Comparison of ENCODE assay signal across 8 cellular contexts in the genomic region with DNA sequence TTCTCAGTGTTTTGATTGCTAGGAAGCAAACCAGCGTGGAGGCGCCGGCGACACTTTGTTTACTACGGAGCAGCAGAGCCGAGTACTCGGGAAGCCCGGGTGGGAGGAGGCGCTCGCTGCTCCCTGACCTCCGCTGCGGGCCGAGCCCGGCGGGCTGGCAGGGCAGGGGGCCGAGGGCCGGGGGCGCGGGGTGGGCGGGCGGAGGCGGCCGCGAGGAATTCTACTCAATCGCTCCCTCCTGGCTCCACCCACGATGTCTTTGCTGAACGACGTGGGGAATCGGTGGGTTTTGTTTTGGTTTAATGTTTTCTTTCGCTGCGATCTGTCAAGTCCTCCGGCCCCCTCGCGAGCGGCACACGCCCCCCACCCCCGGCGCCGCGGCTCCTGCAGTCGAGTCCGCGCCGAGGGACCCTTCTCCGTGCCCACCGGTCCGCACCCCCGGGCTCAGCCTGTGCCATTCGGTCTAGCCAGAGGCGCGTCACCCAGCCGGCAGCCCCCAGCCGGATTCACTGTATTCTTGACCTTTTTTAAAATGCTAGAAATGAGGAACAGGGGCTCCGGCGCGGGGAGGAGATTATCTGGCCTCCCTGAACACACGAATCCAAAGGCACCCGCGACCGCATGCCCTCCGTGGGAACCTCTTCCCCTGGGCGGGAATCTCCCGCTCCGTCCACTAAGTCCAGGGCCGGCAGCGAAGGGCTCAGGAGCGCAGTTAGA. TPM values are rescaled to one million over a fixed set of nuclear protein-coding genes. Genes with fewer than 3 reads are reported as not detected.
DNase-seq lines count a peak whose midpoint lies in the region; ATAC-seq and TF ChIP-seq lines count a peak whose summit lies in the region.

No MANE protein-coding gene starts in this region.

- ATAC-seq in GM21717 (IDR thresholded peaks at IDR 0.05; ENCODE audit: unreplicated experiment), result peak; percentile 18

- H3K4me1 Mint-ChIP-seq in activated naive CD8-positive, alpha-beta T cell treated with anti-CD3 and anti-CD28 coated beads for 36 hours, result peaks cover 33% of the 10 kb centered on the region

- H3K27ac ChIP-seq in left ventricle myocardium inferior (replicated peaks), result peak overlapping the region; percentile 99

- no peaks in the 10 kb centered on the region for H3K27me3 ChIP-seq in left ventricle myocardium inferior (ENCODE audit: low read depth)

- DNase-seq in DMS53 (lab: John Stamatoyannopoulos, UW) (peak; percentile 78), NOMO-1 (lab: John Stamatoyannopoulos, UW; ENCODE audit: unreplicated experiment in 2 of 2) (peak; percentile 62 to 64), left ventricle myocardium inferior (peak; percentile 36), posterior cingulate gyrus (peak in 8 of 10 donors; percentile 7 to 90 (median 58)), mesenteric fat pad (ENCODE audit: low spot score) (no peak), cortex of kidney (lab: John Stamatoyannopoulos, UW) (no peak)
- no peak for DNase-seq in activated naive CD8-positive, alpha-beta T cell treated with anti-CD3 and anti-CD28 coated beads for 36 hours

- peaks cover 62% of the 10 kb centered on the region for H3K4me1 ChIP-seq in left ventricle myocardium inferior

- no peak for TF ChIP-seq CTCF in left ventricle myocardium inferior (IDR thresholded peaks at IDR 0.05; ENCODE audit: borderline replicate concordance)

- H3K27ac Mint-ChIP-seq in activated naive CD8-positive, alpha-beta T cell treated with anti-CD3 and anti-CD28 coated beads for 36 hours, result peak overlapping the region; percentile 83

- intact Hi-C loops in left ventricle myocardium inferior (cut with micrococcal nuclease) (loop anchor here (10.0 kb wide), 1 partner anchor 82 kb away; no protein-coding TSS in a partner anchor), posterior cingulate gyrus (cut with DNase I) (loop anchor here (10.0 kb wide), 2 partner anchors 52 to 192 kb away; no protein-coding TSS in a partner anchor)

- H3K4me3 Mint-ChIP-seq in activated naive CD8-positive, alpha-beta T cell treated with anti-CD3 and anti-CD28 coated beads for 36 hours, result peak overlapping the region; percentile 88

- no peaks in the 10 kb centered on the region for H3K9me3 ChIP-seq in left ventricle myocardium inferior (replicated peaks)

- peak overlapping the region; percentile 95 for H3K4me3 ChIP-seq in left ventricle myocardium inferior

- H3K27me3 Mint-ChIP-seq in activated naive CD8-positive, alpha-beta T cell treated with anti-CD3 and anti-CD28 coated beads for 36 hours, result no peaks in the 10 kb centered on the region

- no peaks in the 10 kb centered on the region for H3K9me3 Mint-ChIP-seq in activated naive CD8-positive, alpha-beta T cell treated with anti-CD3 and anti-CD28 coated beads for 36 hours

- no peaks in the 10 kb centered on the region for H3K36me3 ChIP-seq in left ventricle myocardium inferior

- H3K36me3 Mint-ChIP-seq in activated naive CD8-positive, alpha-beta T cell treated with anti-CD3 and anti-CD28 coated beads for 36 hours, result peaks cover 15% of the 10 kb centered on the region

RNA-seq across cellular contexts. Expression of a gene that starts 0.6 kb away (rescaled TPM):
- 10 to 100 TPM; 38.4 to 38.7 TPM for total RNA-seq in activated naive CD8-positive, alpha-beta T cell treated with anti-CD3 and anti-CD28 coated beads for 36 hours
- 13.2 TPM for total RNA-seq in left ventricle myocardium inferior
- 120 TPM for total RNA-seq in mesenteric fat pad

Comparison
In these comparisons a context has a peak if more than half of its experiments do, and no peak if none do; other contexts are left out.
1. DNase-seq: peak in DMS53 (single experiment), NOMO-1 (2 of 2), left ventricle myocardium inferior (single experiment) and posterior cingulate gyrus (8 of 10); none in activated naive CD8-positive, alpha-beta T cell treated with anti-CD3 and anti-CD28 coated beads for 36 hours (single experiment), mesenteric fat pad (single experiment) and cortex of kidney (single experiment).